8 cellular contexts compared by ENCODE assay signal in the genomic region with DNA sequence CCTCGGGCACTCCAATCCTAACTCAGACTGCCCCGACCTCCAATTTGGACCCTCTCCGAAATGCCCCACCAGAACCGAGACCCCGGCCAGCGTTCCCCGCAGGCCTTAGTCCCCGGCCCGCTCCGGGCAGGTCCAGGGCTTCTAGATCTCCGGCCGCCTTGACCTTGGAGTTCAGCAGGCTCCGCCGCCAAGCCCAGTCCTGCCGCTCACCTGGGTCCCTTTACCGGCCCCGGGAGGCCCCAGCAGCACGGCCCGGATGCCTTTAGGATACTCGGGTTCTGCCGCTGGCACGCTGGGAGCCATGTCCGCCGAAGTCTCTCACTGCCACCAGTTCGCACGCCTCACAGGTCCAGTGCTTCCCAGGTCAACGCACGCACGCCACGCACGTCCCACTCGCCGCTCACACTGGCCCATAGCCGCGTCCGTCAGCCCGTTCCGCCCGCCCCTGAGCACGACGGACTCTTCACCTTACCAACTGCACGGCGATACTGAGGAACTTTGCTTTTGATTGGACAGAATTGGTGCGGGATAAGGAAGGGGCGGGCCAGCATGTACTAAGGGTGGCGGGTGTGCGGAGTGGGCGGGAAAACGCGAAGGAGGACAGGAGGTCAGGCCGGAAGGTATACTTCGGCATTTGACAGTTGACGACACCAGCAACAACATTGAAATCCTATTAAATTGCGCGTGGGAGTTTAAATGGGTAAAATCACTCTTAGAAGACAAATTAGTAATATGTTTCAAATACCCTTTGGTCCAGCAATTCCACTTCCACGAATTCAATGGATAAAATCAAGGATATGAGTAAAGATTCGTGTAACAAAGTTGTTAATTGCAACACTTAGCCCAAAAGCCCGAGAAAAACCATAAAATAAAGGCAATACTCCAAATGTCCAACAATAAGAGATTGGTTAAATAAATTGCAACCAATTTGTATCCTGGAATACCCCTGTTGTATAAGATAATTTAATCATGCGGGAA. TPM values are rescaled to one million over a fixed set of nuclear protein-coding genes. Genes with fewer than 3 reads are reported as not detected.
DNase-seq lines count a peak whose midpoint lies in the region; ATAC-seq and TF ChIP-seq lines count a peak whose summit lies in the region.

A gene (minus strand): TSS at position 358 of the 978 bp plus-strand sequence. CDS start 55 bp downstream, at position 303.

- H3K9me3 Mint-ChIP-seq in endothelial cell (ENCODE audit: unreplicated experiment) (no peaks in the 10 kb centered on the region), mesothelial cell of epicardium (no peaks in the 10 kb centered on the region)

- peaks cover 12% of the 10 kb centered on the region for H3K4me1 ChIP-seq in OCI-LY3 (ENCODE audit: low read length)

- TF ChIP-seq CTCF in OCI-LY3 (IDR thresholded peaks at IDR 0.05; ENCODE audit: low read depth, low read length) (no peak), endothelial cell (IDR thresholded peaks at IDR 0.05; ENCODE audit: unreplicated experiment) (no peak), mesothelial cell of epicardium (IDR thresholded peaks at IDR 0.05; ENCODE audit: unreplicated experiment) (no peak)

- no peaks in the 10 kb centered on the region for H3K27me3 ChIP-seq in OCI-LY3 (ENCODE audit: low read depth, low read length)

- H3K4me2 ChIP-seq in OCI-LY3 (ENCODE audit: low read length): peak within 1 kb of the TSS; percentile 90

- H3K27ac ChIP-seq in OCI-LY3 (ENCODE audit: low read length): peak within 1 kb of the TSS; percentile 21

- peak within 1 kb of the TSS; percentile 8 for H3K27ac Mint-ChIP-seq in endothelial cell (ENCODE audit: unreplicated experiment)
- H3K27ac Mint-ChIP-seq in mesothelial cell of epicardium: peak within 1 kb of the TSS; percentile 87

- peaks cover 13% of the 10 kb centered on the region for H3K36me3 ChIP-seq in OCI-LY3 (replicated peaks; ENCODE audit: low read depth, low read length)

- H3K9me3 ChIP-seq in OCI-LY3 (ENCODE audit: insufficient read depth, low read length): no peaks in the 10 kb centered on the region

- H3K27me3 Mint-ChIP-seq in endothelial cell (ENCODE audit: unreplicated experiment): peaks cover 5% of the 10 kb centered on the region
- H3K27me3 Mint-ChIP-seq in mesothelial cell of epicardium (ENCODE audit: low read depth): no peaks in the 10 kb centered on the region

- peak within 1 kb of the TSS; percentile 87 for H3K9ac ChIP-seq in OCI-LY3 (ENCODE audit: low read length)

- DNase-seq in D341Med (ENCODE audit: low spot score) (peak; percentile 96), HuH-7 (ENCODE audit: low spot score) (peak; percentile 97), endothelial cell (ENCODE audit: low spot score) (peak; percentile 92), mesothelial cell of epicardium (ENCODE audit: low spot score in 2 of 2, unreplicated experiment in 2 of 2) (peak; percentile 81 to 91)
- peak; percentile 94 for DNase-seq in activated CD8-positive, alpha-beta memory T cell treated with anti-CD3 and anti-CD28 coated beads, Interleukin-2, amount 50 U/mL, for 48 hours
- DNase-seq in stimulated activated CD8-positive, alpha-beta memory T cell treated with anti-CD3 and anti-CD28 coated beads, Interleukin-15, amount 100 ng/mL, for 48 hours (ENCODE audit: low read depth in 2 of 2): peak; percentile 93 to 94

- H3K4me1 Mint-ChIP-seq in endothelial cell (ENCODE audit: unreplicated experiment) (peaks cover 11% of the 10 kb centered on the region), mesothelial cell of epicardium (peaks cover 25% of the 10 kb centered on the region)

- H3K4me3 ChIP-seq in OCI-LY3 (ENCODE audit: low read length): peak within 1 kb of the TSS; percentile 93

- ATAC-seq in GM21515 (IDR thresholded peaks at IDR 0.05; ENCODE audit: unreplicated experiment): peak; percentile 99

- H3K36me3 Mint-ChIP-seq in endothelial cell (ENCODE audit: low read depth, unreplicated experiment) (no peaks in the 10 kb centered on the region), mesothelial cell of epicardium (no peaks in the 10 kb centered on the region)

- peak within 1 kb of the TSS; percentile 95 for H2AFZ ChIP-seq in OCI-LY3 (ENCODE audit: low read depth, low read length)

- peak within 1 kb of the TSS; percentile 96 for H3K4me3 Mint-ChIP-seq in endothelial cell (ENCODE audit: unreplicated experiment)
- peak within 1 kb of the TSS; percentile 91 for H3K4me3 Mint-ChIP-seq in mesothelial cell of epicardium

- H3K79me2 ChIP-seq in OCI-LY3 (ENCODE audit: low read length): peaks cover 49% of the 10 kb centered on the region

- peaks cover 7% of the 10 kb centered on the region; the same call in 1 of the 2 replicates for H4K20me1 ChIP-seq in OCI-LY3 (ENCODE audit: insufficient read depth, low read length)

RNA-seq across cellular contexts. Expression of the gene that starts here (rescaled TPM):
- total RNA-seq in endothelial cell (ENCODE audit: unreplicated experiment): 74.6 TPM
- 136 to 142 TPM (median 139 TPM) in 3 replicates for total RNA-seq in mesothelial cell of epicardium

Comparison
In these comparisons a context has a peak if more than half of its experiments do, and no peak if none do; other contexts are left out.
1. Peak in every context shown above with its lines: DNase-seq, ATAC-seq, H3K4me3 ChIP-seq and H3K27ac ChIP-seq.